In the genomic region with DNA sequence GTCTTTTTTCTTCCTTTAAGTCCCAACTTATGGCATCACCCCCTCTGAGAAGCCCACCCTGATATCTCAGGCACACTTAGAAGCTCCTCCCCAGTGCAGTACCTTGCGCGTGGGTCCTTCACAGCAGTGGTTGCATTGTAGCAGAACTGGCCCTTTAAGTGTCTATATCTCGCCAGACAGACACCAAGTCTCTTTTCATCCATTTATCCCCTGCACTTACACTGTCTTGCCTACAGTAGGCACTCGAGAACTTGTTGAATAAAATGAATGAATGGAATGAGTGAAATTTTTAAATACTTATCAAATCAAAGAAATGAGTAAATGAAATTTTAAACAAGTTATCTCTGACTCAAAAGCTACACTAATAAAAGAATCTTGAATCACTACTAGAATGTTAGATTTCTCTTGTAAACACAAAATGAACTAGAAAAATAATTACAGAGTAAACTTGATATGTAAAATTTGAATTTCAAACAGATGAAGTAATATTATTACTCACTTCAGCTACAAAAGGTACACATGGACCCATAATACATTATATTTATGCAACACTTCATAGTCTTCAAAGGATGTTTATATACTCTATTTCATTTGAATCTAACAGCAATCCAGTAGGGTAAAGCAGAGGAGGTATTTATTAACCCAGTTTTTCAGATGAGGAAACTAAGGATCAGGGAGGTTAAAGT, we compare ENCODE assay signal across 8 cellular contexts. TPM values are rescaled to one million over a fixed set of nuclear protein-coding genes. Genes with fewer than 3 reads are reported as not detected.
A peak's percentile ranks its signal among the peaks of the same experiment; 100 is the strongest.
DNase-seq lines count a peak whose midpoint lies in the region; ATAC-seq and TF ChIP-seq lines count a peak whose summit lies in the region.

No MANE protein-coding gene starts in this region.

- intact Hi-C loops in A673 (cut with micrococcal nuclease; ENCODE audit: unreplicated experiment): no loop called here
- intact Hi-C loops in Right ventricle myocardium inferior (cut with DNase I): no loop called here

- H3K9me3 ChIP-seq in A673 (ENCODE audit: low read depth, low read length, poor library complexity, severe bottlenecking): no peaks in the 10 kb centered on the region

- CTCF ChIA-PET in A673 (lab: Charles Lee): no interaction called here

- H3K27ac ChIP-seq in A673 (ENCODE audit: low read depth, low read length, poor library complexity, severe bottlenecking): no peak overlapping the region

- no TSS peak for BruUV-seq in A673 (replicated peaks; lab: Mats Ljungman, UMichigan)

- TF ChIP-seq CTCF in A673 (conservative IDR thresholded peaks at IDR 0.05; ENCODE audit: low read depth, low read length) (peak; percentile 68), GM13976 (IDR thresholded peaks at IDR 0.05; ENCODE audit: borderline replicate concordance, control extremely low read depth, extremely low read depth, insufficient read depth, missing control alignments) (peak; percentile 23)

- H3K27me3 ChIP-seq in A673 (replicated peaks; ENCODE audit: insufficient read depth, low read depth, low read length, poor library complexity): no peaks in the 10 kb centered on the region

- in situ Hi-C loops in GM13976 (cut with MboI; ENCODE audit: low sequenced_read_pairs, unreplicated experiment): no loop called here

- H3K4me3 ChIP-seq in A673 (ENCODE audit: low read depth, low read length, poor library complexity, severe bottlenecking): no peak overlapping the region

- POLR2A ChIA-PET in A673 (lab: Charles Lee; ENCODE audit: low non-redundant PET): no interaction called here

- H3K4me1 ChIP-seq in A673 (ENCODE audit: insufficient read depth, low read length, poor library complexity, severe bottlenecking): no peaks in the 10 kb centered on the region

- peak; percentile 52 for DNase-seq in A673 (ENCODE audit: low spot score)
- peak; percentile 58 for DNase-seq in GM13976 (ENCODE audit: low spot score)
- peak; percentile 30 for DNase-seq in RKO (ENCODE audit: low spot score)
- peak; percentile 0 for DNase-seq in glomerular endothelial cell (ENCODE audit: extremely low read depth, low read depth, low spot score)
- DNase-seq in inferior parietal cortex (ENCODE audit: extremely low spot score): no peak
- DNase-seq in anterior cingulate cortex (lab: John Stamatoyannopoulos, UW): no peak
- no peak for DNase-seq in activated CD4-positive, CD25-positive, alpha-beta regulatory T cell (lab: John Stamatoyannopoulos, UW)
- DNase-seq in Right ventricle myocardium inferior (ENCODE audit: missing footprints): no peak

- no peak for ATAC-seq in Right ventricle myocardium inferior

- H3K36me3 ChIP-seq in A673 (ENCODE audit: insufficient read depth, low read length, poor library complexity, severe bottlenecking): no peaks in the 10 kb centered on the region

RNA-seq across cellular contexts. Expression of gene MAN1A2, which starts 54.7 kb away (rescaled TPM):
- 27.4 and 31.8 TPM in 2 replicates for total RNA-seq in A673 (2021)
- 28.9 and 32.1 TPM in 2 replicates for total RNA-seq in glomerular endothelial cell
- total RNA-seq in Right ventricle myocardium inferior: 24.6 TPM

Comparison
In these comparisons a context has a peak if more than half of its experiments do, and no peak if none do; other contexts are left out.
1. DNase-seq: peak in A673 (single experiment), GM13976 (single experiment), RKO (single experiment) and glomerular endothelial cell (single experiment); none in inferior parietal cortex (single experiment), anterior cingulate cortex (0 of 58), activated CD4-positive, CD25-positive, alpha-beta regulatory T cell (0 of 4) and Right ventricle myocardium inferior (single experiment).